ENCODE assay signal across 27 cellular contexts in genomic region chr2:241135737-241136136, GRCh38. TPM values are rescaled to one million over a fixed set of nuclear protein-coding genes. Genes with fewer than 3 reads are reported as not detected.
DNase-seq lines count a peak whose midpoint lies in the region; ATAC-seq and TF ChIP-seq lines count a peak whose summit lies in the region.
"Had no signal": no experiment of that assay in that cellular context is flagged by ENCODE, and none has a peak within 500 bp of the region (broad histone marks: within the 10 kb centered on the region; RNA-seq: fewer than 3 reads in every experiment).

No MANE protein-coding gene starts in this region.

- no peak overlapping the region for H3K27ac ChIP-seq in right lobe of liver
- H3K27ac ChIP-seq: 22Rv1, BLaER1, KMS-11 had no signal

- TF ChIP-seq CTCF in right lobe of liver (IDR thresholded peaks at IDR 0.05), result no peak

- H3K27me3 ChIP-seq in right lobe of liver, result no peaks in the 10 kb centered on the region
- H3K27me3 ChIP-seq: BLaER1 had no signal

- DNase-seq in activated effector memory CD4-positive, alpha-beta T cell treated with anti-CD3 and anti-CD28 coated beads, Interleukin-2, amount 50 U/mL, for 16 hours, result peak; percentile 50
- no peak for DNase-seq in activated effector memory CD4-positive, alpha-beta T cell treated with Interleukin-2 at 50 U/mL for 16 hours
- DNase-seq in right lobe of liver (peak in 2 of 3 donors; percentile 50 to 74), posterior vena cava (ENCODE audit: low spot score) (peak; percentile 65), NCI-H526 treated with DMSO at 0.1 percent for 48 hours (lab: John Stamatoyannopoulos, UW) (no peak), NCI-H128 (lab: John Stamatoyannopoulos, UW; ENCODE audit: unreplicated experiment) (no peak), Right ventricle myocardium superior (no peak)
- DNase-seq: ACHN; Caco-2; CD4-positive, alpha-beta T cell; DMS 273 treated with DMSO at 0.1 percent for 48 hours; DMS79 treated with DMSO at 0.1 percent for 48 hours; GOT3; HCEC 1CT; IMR-90; NCI-H1092 treated with DMSO at 0.1 percent for 48 hours; NCI-H146; NCI-H2029 treated with DMSO at 0.1 percent for 48 hours; NCI-H2171; NCI-H526; OCI-M1 had no signal

- TF ChIP-seq POLR2A in right lobe of liver (IDR thresholded peaks at IDR 0.05), result no peak

- ATAC-seq in right lobe of liver (peak; percentile 80 to 90 (median 84)), HG03159 (IDR thresholded peaks at IDR 0.05; ENCODE audit: unreplicated experiment) (no peak), Right ventricle myocardium superior (ENCODE audit: poor library complexity) (no peak)
- ATAC-seq: GM12878, Right ventricle myocardium inferior had no signal

- intact Hi-C loops in right lobe of liver (cut with DNase I), result no loop called here
- intact Hi-C loops in posterior vena cava (cut with DNase I), result no loop called here
- intact Hi-C loops in Right ventricle myocardium superior (cut with DNase I), result no loop called here

- H3K9me3 ChIP-seq in right lobe of liver, result no peaks in the 10 kb centered on the region
- H3K9me3 ChIP-seq: BLaER1, Caco-2 had no signal

- no peaks in the 10 kb centered on the region for H3K36me3 ChIP-seq in right lobe of liver

- H3K4me1 ChIP-seq in right lobe of liver, result peaks cover 0 to 4% (median 0%) of the 10 kb centered on the region in 4 donors
- H3K4me1 ChIP-seq: BLaER1, Caco-2 had no signal

- no peak overlapping the region for H3K4me3 ChIP-seq in right lobe of liver
- H3K4me3 ChIP-seq: BLaER1, GM12878 had no signal

- 36% methylated on average over 9 of the region's 9 CpGs for WGBS in right lobe of liver (ENCODE audit: insufficient coverage, low coverage, low lambda C conversion rate, missing lambda C conversion rate)

RNA-seq across cellular contexts. Expression of gene PASK, which starts 13.5 kb away (rescaled TPM):
- total RNA-seq in right lobe of liver (1 to 10 TPM; 2.0 to 4.2 (median 3.4) TPM), posterior vena cava (1 to 10 TPM; 2.3 to 4.4 TPM), Right ventricle myocardium superior (3.2 TPM)

RNA-seq across cellular contexts. Expression of gene PPP1R7, which starts 14.5 kb away (rescaled TPM):
- total RNA-seq in right lobe of liver, result 10 to 100 TPM; 27.8 to 35.7 (median 29.5) TPM
- total RNA-seq in posterior vena cava, result 10 to 100 TPM; 49.3 to 53.0 TPM
- 66.0 TPM for total RNA-seq in Right ventricle myocardium superior

RNA-seq across cellular contexts. Expression of gene MTERF4, which starts 33.6 kb away (rescaled TPM):
- total RNA-seq in right lobe of liver (10 to 100 TPM; 12.1 to 26.3 (median 17.0) TPM), posterior vena cava (10 to 100 TPM; 17.1 to 17.8 TPM), Right ventricle myocardium superior (23.8 TPM)

RNA-seq across cellular contexts. Expression of gene ANO7, which starts 52.7 kb away (rescaled TPM):
- total RNA-seq in right lobe of liver (1 to 10 TPM in 3 of 6 experiments, under 1 TPM in 3; 0.61 to 2.4 (median 0.97) TPM), posterior vena cava (under 1 TPM; 0.32 to 0.95 TPM), Right ventricle myocardium superior (0.35 TPM)

Comparison
In these comparisons a context has a peak if more than half of its experiments do, and no peak if none do; other contexts are left out.
1. DNase-seq: peak in activated effector memory CD4-positive, alpha-beta T cell treated with anti-CD3 and anti-CD28 coated beads, Interleukin-2, amount 50 U/mL, for 16 hours (single experiment), right lobe of liver (2 of 3) and posterior vena cava (single experiment); none in activated effector memory CD4-positive, alpha-beta T cell treated with Interleukin-2 at 50 U/mL for 16 hours (single experiment), NCI-H526 treated with DMSO at 0.1 percent for 48 hours (single experiment), NCI-H128 (single experiment) and Right ventricle myocardium superior (single experiment).
2. ATAC-seq: peak in right lobe of liver (4 of 4); none in HG03159 (single experiment) and Right ventricle myocardium superior (single experiment).